1 cellular context compared by ENCODE assay signal in the genomic region with DNA sequence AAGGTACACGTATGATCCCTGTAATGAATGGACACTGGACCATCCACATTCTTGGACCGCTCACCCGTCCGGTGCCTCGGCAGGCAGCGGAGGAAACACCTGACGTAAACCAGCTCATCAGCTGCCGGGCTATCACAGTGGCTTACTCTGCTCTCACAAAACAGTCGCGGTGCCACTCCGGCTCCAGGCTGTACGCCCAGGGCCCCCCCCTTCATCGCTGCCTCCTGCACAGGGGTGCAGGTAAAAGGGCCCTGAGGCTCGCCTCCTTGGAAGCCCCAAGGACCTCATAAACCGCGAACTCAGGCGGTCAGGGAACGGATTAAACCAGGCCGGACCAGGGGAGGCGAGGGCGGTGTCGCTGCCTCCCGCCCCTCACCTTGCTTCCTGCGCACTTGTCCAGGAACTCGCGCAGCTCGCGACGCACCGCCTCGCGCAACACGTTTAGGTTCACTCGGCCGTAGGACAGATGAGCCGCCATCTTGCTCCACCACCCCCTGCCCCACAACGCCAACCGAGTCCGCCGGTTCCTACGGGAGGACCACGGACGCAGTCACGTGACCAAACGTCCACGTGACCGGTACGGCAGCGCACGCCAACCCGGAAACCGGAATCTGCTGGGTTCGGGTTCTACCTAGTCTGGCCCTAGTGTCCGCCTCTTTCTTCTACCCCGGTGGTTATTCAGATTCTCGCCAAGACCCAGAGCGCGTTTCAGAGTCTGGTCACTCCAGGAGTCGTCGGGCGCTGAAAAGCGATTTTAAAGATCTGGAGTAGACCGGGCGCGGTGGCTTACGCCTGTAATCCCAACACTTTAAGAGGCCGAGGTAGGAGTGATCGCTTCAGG.
TF ChIP-seq lines count a peak whose summit lies in the region.

A gene (minus strand): TSS at position 564 of the 841 bp plus-strand sequence. CDS start 86 bp downstream, at position 478.

TF ChIP-seq in HepG2, 621 proteins besides CTCF, POLR2A, EP300 and RAD21 (continued from another document and continues in another):
- peak; percentile 74; the same call in 1 of the 2 replicates for TF ChIP-seq ZNF569 (CRISPR knock-in tag; IDR thresholded peaks at IDR 0.05; ENCODE audit: borderline replicate concordance)
- no peak for TF ChIP-seq ARNT (IDR thresholded peaks at IDR 0.05)
- no peak for TF ChIP-seq SNRNP70 (IDR thresholded peaks at IDR 0.05; ENCODE audit: low read depth, low read length)
- TF ChIP-seq, protein P1, sequence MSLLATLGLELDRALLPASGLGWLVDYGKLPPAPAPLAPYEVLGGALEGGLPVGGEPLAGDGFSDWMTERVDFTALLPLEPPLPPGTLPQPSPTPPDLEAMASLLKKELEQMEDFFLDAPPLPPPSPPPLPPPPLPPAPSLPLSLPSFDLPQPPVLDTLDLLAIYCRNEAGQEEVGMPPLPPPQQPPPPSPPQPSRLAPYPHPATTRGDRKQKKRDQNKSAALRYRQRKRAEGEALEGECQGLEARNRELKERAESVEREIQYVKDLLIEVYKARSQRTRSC (CRISPR knock-in tag; IDR thresholded peaks at IDR 0.05; ENCODE audit: low read depth): 0 out of 2 replicates have a peak, but pooled peaks have one; percentile 3
- TF ChIP-seq, protein P2, sequence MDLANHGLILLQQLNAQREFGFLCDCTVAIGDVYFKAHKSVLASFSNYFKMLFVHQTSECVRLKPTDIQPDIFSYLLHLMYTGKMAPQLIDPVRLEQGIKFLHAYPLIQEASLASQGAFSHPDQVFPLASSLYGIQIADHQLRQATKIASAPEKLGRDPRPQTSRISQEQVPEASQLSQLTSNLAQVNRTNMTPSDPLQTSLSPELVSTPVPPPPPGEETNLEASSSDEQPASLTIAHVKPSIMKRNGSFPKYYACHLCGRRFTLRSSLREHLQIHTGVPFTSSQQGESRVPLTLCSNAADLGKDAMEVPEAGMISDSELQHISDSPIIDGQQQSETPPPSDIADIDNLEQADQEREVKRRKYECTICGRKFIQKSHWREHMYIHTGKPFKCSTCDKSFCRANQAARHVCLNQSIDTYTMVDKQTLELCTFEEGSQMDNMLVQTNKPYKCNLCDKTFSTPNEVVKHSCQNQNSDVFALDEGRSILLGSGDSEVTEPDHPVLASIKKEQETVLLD (CRISPR knock-in tag; IDR thresholded peaks at IDR 0.05; ENCODE audit: low read depth): peak; percentile 99
- TF ChIP-seq, protein P3, sequence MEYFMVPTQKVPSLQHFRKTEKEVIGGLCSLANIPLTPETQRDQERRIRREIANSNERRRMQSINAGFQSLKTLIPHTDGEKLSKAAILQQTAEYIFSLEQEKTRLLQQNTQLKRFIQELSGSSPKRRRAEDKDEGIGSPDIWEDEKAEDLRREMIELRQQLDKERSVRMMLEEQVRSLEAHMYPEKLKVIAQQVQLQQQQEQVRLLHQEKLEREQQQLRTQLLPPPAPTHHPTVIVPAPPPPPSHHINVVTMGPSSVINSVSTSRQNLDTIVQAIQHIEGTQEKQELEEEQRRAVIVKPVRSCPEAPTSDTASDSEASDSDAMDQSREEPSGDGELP (IDR thresholded peaks at IDR 0.05; ENCODE audit: borderline replicate concordance, low read depth): peak; percentile 37; the same call in 1 of the 2 replicates
- peak; percentile 69 for TF ChIP-seq EED (CRISPR knock-in tag; IDR thresholded peaks at IDR 0.05)
- TF ChIP-seq KAT2B (IDR thresholded peaks at IDR 0.05; ENCODE audit: borderline replicate concordance, low read depth, low read length): no peak
- TF ChIP-seq BORCS8-MEF2B (CRISPR knock-in tag; IDR thresholded peaks at IDR 0.05): peak; percentile 95
- TF ChIP-seq, protein P4, sequence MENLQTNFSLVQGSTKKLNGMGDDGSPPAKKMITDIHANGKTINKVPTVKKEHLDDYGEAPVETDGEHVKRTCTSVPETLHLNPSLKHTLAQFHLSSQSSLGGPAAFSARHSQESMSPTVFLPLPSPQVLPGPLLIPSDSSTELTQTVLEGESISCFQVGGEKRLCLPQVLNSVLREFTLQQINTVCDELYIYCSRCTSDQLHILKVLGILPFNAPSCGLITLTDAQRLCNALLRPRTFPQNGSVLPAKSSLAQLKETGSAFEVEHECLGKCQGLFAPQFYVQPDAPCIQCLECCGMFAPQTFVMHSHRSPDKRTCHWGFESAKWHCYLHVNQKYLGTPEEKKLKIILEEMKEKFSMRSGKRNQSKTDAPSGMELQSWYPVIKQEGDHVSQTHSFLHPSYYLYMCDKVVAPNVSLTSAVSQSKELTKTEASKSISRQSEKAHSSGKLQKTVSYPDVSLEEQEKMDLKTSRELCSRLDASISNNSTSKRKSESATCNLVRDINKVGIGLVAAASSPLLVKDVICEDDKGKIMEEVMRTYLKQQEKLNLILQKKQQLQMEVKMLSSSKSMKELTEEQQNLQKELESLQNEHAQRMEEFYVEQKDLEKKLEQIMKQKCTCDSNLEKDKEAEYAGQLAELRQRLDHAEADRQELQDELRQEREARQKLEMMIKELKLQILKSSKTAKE (CRISPR knock-in tag; IDR thresholded peaks at IDR 0.05; ENCODE audit: borderline replicate concordance): no peak
- TF ChIP-seq ZSCAN29 (CRISPR knock-in tag; conservative IDR thresholded peaks at IDR 0.05): peak; percentile 90
- peak; percentile 82 for TF ChIP-seq CBFB (CRISPR knock-in tag; IDR thresholded peaks at IDR 0.05)
- TF ChIP-seq, protein P5, sequence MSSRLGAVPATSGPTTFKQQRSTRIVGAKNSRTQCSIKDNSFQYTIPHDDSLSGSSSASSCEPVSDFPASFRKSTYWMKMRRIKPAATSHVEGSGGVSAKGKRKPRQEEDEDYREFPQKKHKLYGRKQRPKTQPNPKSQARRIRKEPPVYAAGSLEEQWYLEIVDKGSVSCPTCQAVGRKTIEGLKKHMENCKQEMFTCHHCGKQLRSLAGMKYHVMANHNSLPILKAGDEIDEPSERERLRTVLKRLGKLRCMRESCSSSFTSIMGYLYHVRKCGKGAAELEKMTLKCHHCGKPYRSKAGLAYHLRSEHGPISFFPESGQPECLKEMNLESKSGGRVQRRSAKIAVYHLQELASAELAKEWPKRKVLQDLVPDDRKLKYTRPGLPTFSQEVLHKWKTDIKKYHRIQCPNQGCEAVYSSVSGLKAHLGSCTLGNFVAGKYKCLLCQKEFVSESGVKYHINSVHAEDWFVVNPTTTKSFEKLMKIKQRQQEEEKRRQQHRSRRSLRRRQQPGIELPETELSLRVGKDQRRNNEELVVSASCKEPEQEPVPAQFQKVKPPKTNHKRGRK (CRISPR knock-in tag; IDR thresholded peaks at IDR 0.05): no peak; the same call in 1 of the 2 replicates
- TF ChIP-seq, protein P6, sequence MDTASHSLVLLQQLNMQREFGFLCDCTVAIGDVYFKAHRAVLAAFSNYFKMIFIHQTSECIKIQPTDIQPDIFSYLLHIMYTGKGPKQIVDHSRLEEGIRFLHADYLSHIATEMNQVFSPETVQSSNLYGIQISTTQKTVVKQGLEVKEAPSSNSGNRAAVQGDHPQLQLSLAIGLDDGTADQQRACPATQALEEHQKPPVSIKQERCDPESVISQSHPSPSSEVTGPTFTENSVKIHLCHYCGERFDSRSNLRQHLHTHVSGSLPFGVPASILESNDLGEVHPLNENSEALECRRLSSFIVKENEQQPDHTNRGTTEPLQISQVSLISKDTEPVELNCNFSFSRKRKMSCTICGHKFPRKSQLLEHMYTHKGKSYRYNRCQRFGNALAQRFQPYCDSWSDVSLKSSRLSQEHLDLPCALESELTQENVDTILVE (CRISPR knock-in tag; IDR thresholded peaks at IDR 0.05): peak; percentile 99
- TF ChIP-seq, protein P7, sequence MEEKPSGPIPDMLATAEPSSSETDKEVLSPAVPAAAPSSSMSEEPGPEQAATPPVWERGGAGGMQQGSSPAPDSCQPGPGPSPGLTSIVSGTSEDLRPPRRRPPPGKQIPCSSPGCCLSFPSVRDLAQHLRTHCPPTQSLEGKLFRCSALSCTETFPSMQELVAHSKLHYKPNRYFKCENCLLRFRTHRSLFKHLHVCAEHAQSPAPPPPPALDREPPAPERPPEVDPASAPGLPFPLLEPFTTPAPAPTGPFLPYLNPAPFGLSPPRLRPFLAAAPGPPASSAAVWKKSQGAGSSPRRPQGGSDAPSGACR (CRISPR knock-in tag; IDR thresholded peaks at IDR 0.05): peak; percentile 82; the same call in 1 of the 2 replicates
- TF ChIP-seq SP1 (IDR thresholded peaks at IDR 0.05): no peak
- TF ChIP-seq SP1 (CRISPR knock-in tag; IDR thresholded peaks at IDR 0.05): no peak
- peak; percentile 63; the same call in 1 of the 2 replicates for TF ChIP-seq BCL6 (CRISPR knock-in tag; IDR thresholded peaks at IDR 0.05)
- TF ChIP-seq, protein P8, sequence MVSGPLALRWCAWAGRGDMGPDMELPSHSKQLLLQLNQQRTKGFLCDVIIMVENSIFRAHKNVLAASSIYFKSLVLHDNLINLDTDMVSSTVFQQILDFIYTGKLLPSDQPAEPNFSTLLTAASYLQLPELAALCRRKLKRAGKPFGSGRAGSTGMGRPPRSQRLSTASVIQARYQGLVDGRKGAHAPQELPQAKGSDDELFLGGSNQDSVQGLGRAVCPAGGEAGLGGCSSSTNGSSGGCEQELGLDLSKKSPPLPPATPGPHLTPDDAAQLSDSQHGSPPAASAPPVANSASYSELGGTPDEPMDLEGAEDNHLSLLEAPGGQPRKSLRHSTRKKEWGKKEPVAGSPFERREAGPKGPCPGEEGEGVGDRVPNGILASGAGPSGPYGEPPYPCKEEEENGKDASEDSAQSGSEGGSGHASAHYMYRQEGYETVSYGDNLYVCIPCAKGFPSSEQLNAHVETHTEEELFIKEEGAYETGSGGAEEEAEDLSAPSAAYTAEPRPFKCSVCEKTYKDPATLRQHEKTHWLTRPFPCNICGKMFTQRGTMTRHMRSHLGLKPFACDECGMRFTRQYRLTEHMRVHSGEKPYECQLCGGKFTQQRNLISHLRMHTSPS (CRISPR knock-in tag; IDR thresholded peaks at IDR 0.05; ENCODE audit: low read depth): peak; percentile 26; the same call in 1 of the 2 replicates
- no peak for TF ChIP-seq ZNF10 (CRISPR knock-in tag; IDR thresholded peaks at IDR 0.05; ENCODE audit: borderline replicate concordance, low read depth)
- no peak for TF ChIP-seq HNRNPK (IDR thresholded peaks at IDR 0.05; ENCODE audit: low read depth, low read length, poor library complexity, severe bottlenecking)
- no peak; the same call in 1 of the 2 replicates for TF ChIP-seq STAT5B (CRISPR knock-in tag; IDR thresholded peaks at IDR 0.05)
- TF ChIP-seq SIN3A (IDR thresholded peaks at IDR 0.05; ENCODE audit: borderline replicate concordance, low read depth, low read length): peak; percentile 99
- TF ChIP-seq FIP1L1 (IDR thresholded peaks at IDR 0.05; ENCODE audit: borderline replicate concordance, insufficient read depth, low read depth, low read length): 0 out of 2 replicates have a peak, but pooled peaks have one; percentile 88
- TF ChIP-seq ZNF562 (CRISPR knock-in tag; IDR thresholded peaks at IDR 0.05; ENCODE audit: borderline replicate concordance): no peak
- peak; percentile 96 for TF ChIP-seq ZNF761 (CRISPR knock-in tag; conservative IDR thresholded peaks at IDR 0.05)
- no peak; the same call in 1 of the 2 replicates for TF ChIP-seq MEIS2 (CRISPR knock-in tag; IDR thresholded peaks at IDR 0.05)
- peak; percentile 75 for TF ChIP-seq MED1 (CRISPR knock-in tag; IDR thresholded peaks at IDR 0.05)
- no peak for TF ChIP-seq NPAS2 (CRISPR knock-in tag; IDR thresholded peaks at IDR 0.05; ENCODE audit: borderline replicate concordance)
- 0 out of 2 replicates have a peak, but pooled peaks have one; percentile 24 for TF ChIP-seq ZSCAN30 (CRISPR knock-in tag; IDR thresholded peaks at IDR 0.05)
- TF ChIP-seq ZNF670 (CRISPR knock-in tag; IDR thresholded peaks at IDR 0.05; ENCODE audit: borderline replicate concordance): peak; percentile 99
- TF ChIP-seq, protein P9, sequence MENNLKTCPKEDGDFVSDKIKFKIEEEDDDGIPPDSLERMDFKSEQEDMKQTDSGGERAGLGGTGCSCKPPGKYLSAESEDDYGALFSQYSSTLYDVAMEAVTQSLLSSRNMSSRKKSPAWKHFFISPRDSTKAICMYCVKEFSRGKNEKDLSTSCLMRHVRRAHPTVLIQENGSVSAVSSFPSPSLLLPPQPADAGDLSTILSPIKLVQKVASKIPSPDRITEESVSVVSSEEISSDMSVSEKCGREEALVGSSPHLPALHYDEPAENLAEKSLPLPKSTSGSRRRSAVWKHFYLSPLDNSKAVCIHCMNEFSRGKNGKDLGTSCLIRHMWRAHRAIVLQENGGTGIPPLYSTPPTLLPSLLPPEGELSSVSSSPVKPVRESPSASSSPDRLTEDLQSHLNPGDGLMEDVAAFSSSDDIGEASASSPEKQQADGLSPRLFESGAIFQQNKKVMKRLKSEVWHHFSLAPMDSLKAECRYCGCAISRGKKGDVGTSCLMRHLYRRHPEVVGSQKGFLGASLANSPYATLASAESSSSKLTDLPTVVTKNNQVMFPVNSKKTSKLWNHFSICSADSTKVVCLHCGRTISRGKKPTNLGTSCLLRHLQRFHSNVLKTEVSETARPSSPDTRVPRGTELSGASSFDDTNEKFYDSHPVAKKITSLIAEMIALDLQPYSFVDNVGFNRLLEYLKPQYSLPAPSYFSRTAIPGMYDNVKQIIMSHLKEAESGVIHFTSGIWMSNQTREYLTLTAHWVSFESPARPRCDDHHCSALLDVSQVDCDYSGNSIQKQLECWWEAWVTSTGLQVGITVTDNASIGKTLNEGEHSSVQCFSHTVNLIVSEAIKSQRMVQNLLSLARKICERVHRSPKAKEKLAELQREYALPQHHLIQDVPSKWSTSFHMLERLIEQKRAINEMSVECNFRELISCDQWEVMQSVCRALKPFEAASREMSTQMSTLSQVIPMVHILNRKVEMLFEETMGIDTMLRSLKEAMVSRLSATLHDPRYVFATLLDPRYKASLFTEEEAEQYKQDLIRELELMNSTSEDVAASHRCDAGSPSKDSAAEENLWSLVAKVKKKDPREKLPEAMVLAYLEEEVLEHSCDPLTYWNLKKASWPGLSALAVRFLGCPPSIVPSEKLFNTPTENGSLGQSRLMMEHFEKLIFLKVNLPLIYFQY (CRISPR knock-in tag; IDR thresholded peaks at IDR 0.05; ENCODE audit: borderline replicate concordance): peak; percentile 39; the same call in 1 of the 2 replicates
- TF ChIP-seq FOXA3 (CRISPR knock-in tag; IDR thresholded peaks at IDR 0.05): peak; percentile 76
- TF ChIP-seq, protein P10, sequence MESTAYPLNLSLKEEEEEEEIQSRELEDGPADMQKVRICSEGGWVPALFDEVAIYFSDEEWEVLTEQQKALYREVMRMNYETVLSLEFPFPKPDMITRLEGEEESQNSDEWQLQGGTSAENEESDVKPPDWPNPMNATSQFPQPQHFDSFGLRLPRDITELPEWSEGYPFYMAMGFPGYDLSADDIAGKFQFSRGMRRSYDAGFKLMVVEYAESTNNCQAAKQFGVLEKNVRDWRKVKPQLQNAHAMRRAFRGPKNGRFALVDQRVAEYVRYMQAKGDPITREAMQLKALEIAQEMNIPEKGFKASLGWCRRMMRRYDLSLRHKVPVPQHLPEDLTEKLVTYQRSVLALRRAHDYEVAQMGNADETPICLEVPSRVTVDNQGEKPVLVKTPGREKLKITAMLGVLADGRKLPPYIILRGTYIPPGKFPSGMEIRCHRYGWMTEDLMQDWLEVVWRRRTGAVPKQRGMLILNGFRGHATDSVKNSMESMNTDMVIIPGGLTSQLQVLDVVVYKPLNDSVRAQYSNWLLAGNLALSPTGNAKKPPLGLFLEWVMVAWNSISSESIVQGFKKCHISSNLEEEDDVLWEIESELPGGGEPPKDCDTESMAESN (CRISPR knock-in tag; conservative IDR thresholded peaks at IDR 0.05): peak; percentile 89
- no peak for TF ChIP-seq PLRG1 (conservative IDR thresholded peaks at IDR 0.05)
- peak; percentile 95; the same call in 1 of the 2 replicates for TF ChIP-seq FOXK1 (CRISPR knock-in tag; IDR thresholded peaks at IDR 0.05; ENCODE audit: borderline replicate concordance, low read depth)
- 0 out of 2 replicates have a peak, but pooled peaks have one; percentile 44 for TF ChIP-seq JUND (CRISPR knock-in tag; IDR thresholded peaks at IDR 0.05)
- no peak for TF ChIP-seq ZNF766 (CRISPR knock-in tag; IDR thresholded peaks at IDR 0.05; ENCODE audit: borderline replicate concordance)
- TF ChIP-seq ZMAT3 (CRISPR knock-in tag; conservative IDR thresholded peaks at IDR 0.05): peak; percentile 82
- TF ChIP-seq RXRA (CRISPR knock-in tag; IDR thresholded peaks at IDR 0.05): peak; percentile 81; the same call in 1 of the 2 replicates
- TF ChIP-seq TCF7L2 (IDR thresholded peaks at IDR 0.05; ENCODE audit: low read depth, low read length): no peak
- TF ChIP-seq ZNF329 (CRISPR knock-in tag; IDR thresholded peaks at IDR 0.05; ENCODE audit: low read depth): no peak; the same call in 1 of the 2 replicates
